In genomic region chr15:28184166-28184565, GRCh38 we compare ENCODE assay signal across 1 cellular context.
TF ChIP-seq lines count a peak whose summit lies in the region.

No MANE protein-coding gene starts in this region.

TF ChIP-seq in IMR-90, 13 proteins besides CTCF, POLR2A, EP300 and RAD21 (continued from another document):
- no peak for TF ChIP-seq ELK1 (IDR thresholded peaks at IDR 0.05; ENCODE audit: borderline replicate concordance, low read depth, low read length)
- no peak for TF ChIP-seq RFX5 (IDR thresholded peaks at IDR 0.05; ENCODE audit: low read depth, low read length)
TF ChIP-seq in IMR-90: peak in this region for 0.
